23 cellular contexts compared by ENCODE assay signal in genomic region chr14:69605761-69606160, GRCh38. TPM values are rescaled to one million over a fixed set of nuclear protein-coding genes. Genes with fewer than 3 reads are reported as not detected.
DNase-seq lines count a peak whose midpoint lies in the region; ATAC-seq lines count a peak whose summit lies in the region.
"Had no signal": no experiment of that assay in that cellular context is flagged by ENCODE, and none has a peak within 500 bp of the region (broad histone marks: within the 10 kb centered on the region; RNA-seq: fewer than 3 reads in every experiment).

No MANE protein-coding gene starts in this region.

- intact Hi-C loops in dendritic cell treated with granulocyte-macrophage colony-stimulating factor and Interleukin-4, amounts not matched to agents 40 ng/mL and 50 ng/mL, for 4 days (cut with micrococcal nuclease), result no loop called here
- intact Hi-C loops in activated CD4-positive, alpha-beta T cell treated with anti-CD3 and anti-CD28 coated beads, Interleukin-2, amount 10 ng/mL, durations not matched to agents 24 days and 14 days (cut with micrococcal nuclease), result no loop called here

- peak; percentile 23 for ATAC-seq in stimulated activated naive CD8-positive, alpha-beta T cell treated with anti-CD3 and anti-CD28 coated beads, Interleukin-15, amount 100 ng/mL, for 72 hours
- ATAC-seq in stimulated activated naive CD8-positive, alpha-beta T cell treated with anti-CD3 and anti-CD28 coated beads, Interleukin-15, Interleukin-2, amounts not matched to agents 100 U/mL and 50 U/mL, for 24 hours, result no peak

- H3K27me3 Mint-ChIP-seq in stimulated activated naive CD8-positive, alpha-beta T cell treated with anti-CD3 and anti-CD28 coated beads, Interleukin-15, amount 100 ng/mL, for 72 hours, result no peaks in the 10 kb centered on the region
- no peaks in the 10 kb centered on the region for H3K27me3 Mint-ChIP-seq in dendritic cell treated with granulocyte-macrophage colony-stimulating factor and Interleukin-4, amounts not matched to agents 40 ng/mL and 50 ng/mL, for 4 days
- no peaks in the 10 kb centered on the region for H3K27me3 Mint-ChIP-seq in activated CD4-positive, alpha-beta T cell treated with anti-CD3 and anti-CD28 coated beads, Interleukin-2, amount 10 ng/mL, durations not matched to agents 24 days and 14 days

- no peak overlapping the region for H3K27ac Mint-ChIP-seq in stimulated activated naive CD8-positive, alpha-beta T cell treated with anti-CD3 and anti-CD28 coated beads, Interleukin-15, amount 100 ng/mL, for 72 hours
- H3K27ac Mint-ChIP-seq in dendritic cell treated with granulocyte-macrophage colony-stimulating factor and Interleukin-4, amounts not matched to agents 40 ng/mL and 50 ng/mL, for 4 days, result peak overlapping the region; percentile 41
- H3K27ac Mint-ChIP-seq in activated CD4-positive, alpha-beta T cell treated with anti-CD3 and anti-CD28 coated beads, Interleukin-2, amount 10 ng/mL, durations not matched to agents 24 days and 14 days, result no peak overlapping the region

- peak overlapping the region; percentile 70 to 75 for H3K27ac ChIP-seq in mucosa of rectum (ENCODE audit: low read depth in 2 of 2, low read length in 2 of 2)
- H3K27ac ChIP-seq: C4-2B, left ventricle myocardium inferior, pancreas, stomach had no signal

- peaks cover 23 to 34% of the 10 kb centered on the region in 2 donors for H3K4me1 ChIP-seq in mucosa of rectum (ENCODE audit: control insufficient read depth in 2 of 2, insufficient read depth in 2 of 2, low read length in 2 of 2)

- no peaks in the 10 kb centered on the region for H3K27me3 ChIP-seq in mucosa of rectum (ENCODE audit: control insufficient read depth in 2 of 2, insufficient read depth in 2 of 2, low read length in 2 of 2)
- H3K27me3 ChIP-seq: pancreas, stomach had no signal

- H3K9me3 Mint-ChIP-seq in stimulated activated naive CD8-positive, alpha-beta T cell treated with anti-CD3 and anti-CD28 coated beads, Interleukin-15, amount 100 ng/mL, for 72 hours, result no peaks in the 10 kb centered on the region
- no peaks in the 10 kb centered on the region for H3K9me3 Mint-ChIP-seq in dendritic cell treated with granulocyte-macrophage colony-stimulating factor and Interleukin-4, amounts not matched to agents 40 ng/mL and 50 ng/mL, for 4 days
- H3K9me3 Mint-ChIP-seq in activated CD4-positive, alpha-beta T cell treated with anti-CD3 and anti-CD28 coated beads, Interleukin-2, amount 10 ng/mL, durations not matched to agents 24 days and 14 days, result no peaks in the 10 kb centered on the region

- H3K4me3 Mint-ChIP-seq in stimulated activated naive CD8-positive, alpha-beta T cell treated with anti-CD3 and anti-CD28 coated beads, Interleukin-15, amount 100 ng/mL, for 72 hours, result no peak overlapping the region
- no peak overlapping the region for H3K4me3 Mint-ChIP-seq in dendritic cell treated with granulocyte-macrophage colony-stimulating factor and Interleukin-4, amounts not matched to agents 40 ng/mL and 50 ng/mL, for 4 days
- H3K4me3 Mint-ChIP-seq in activated CD4-positive, alpha-beta T cell treated with anti-CD3 and anti-CD28 coated beads, Interleukin-2, amount 10 ng/mL, durations not matched to agents 24 days and 14 days, result no peak overlapping the region

- no peaks in the 10 kb centered on the region for H3K36me3 Mint-ChIP-seq in dendritic cell treated with granulocyte-macrophage colony-stimulating factor and Interleukin-4, amounts not matched to agents 40 ng/mL and 50 ng/mL, for 4 days (ENCODE audit: low read depth)
- H3K36me3 Mint-ChIP-seq in activated CD4-positive, alpha-beta T cell treated with anti-CD3 and anti-CD28 coated beads, Interleukin-2, amount 10 ng/mL, durations not matched to agents 24 days and 14 days (ENCODE audit: low read depth), result no peaks in the 10 kb centered on the region

- no peaks in the 10 kb centered on the region for H3K36me3 ChIP-seq in mucosa of rectum (ENCODE audit: control insufficient read depth in 2 of 2, insufficient read depth in 2 of 2, low read length in 2 of 2)
- H3K36me3 ChIP-seq: left ventricle myocardium inferior, pancreas, stomach had no signal

- no peak for DNase-seq in stimulated activated naive CD8-positive, alpha-beta T cell treated with anti-CD3 and anti-CD28 coated beads, Interleukin-15, amount 100 ng/mL, for 72 hours
- no peak for DNase-seq in stimulated activated naive CD8-positive, alpha-beta T cell treated with anti-CD3 and anti-CD28 coated beads, Interleukin-15, Interleukin-2, amounts not matched to agents 100 U/mL and 50 U/mL, for 24 hours
- DNase-seq in Kasumi-1 (lab: John Stamatoyannopoulos, UW) (no peak), NCI-H1694 treated with DMSO at 0.1 percent for 48 hours (lab: John Stamatoyannopoulos, UW) (no peak)
- DNase-seq in activated CD4-positive, alpha-beta T cell treated with anti-CD3 and anti-CD28 coated beads for 1 hour, result no peak
- DNase-seq in activated CD4-positive, alpha-beta T cell treated with anti-CD3 and anti-CD28 coated beads, Interleukin-2, amount 10 ng/mL, durations not matched to agents 24 days and 14 days, result no peak
- DNase-seq: activated gamma-delta T cell treated with Interleukin-2 at 50 U/mL for 16 hours; anterior cingulate cortex; cerebellar nuclear complex; DMS79 treated with DMSO at 0.1 percent for 48 hours; effector CD8-positive, alpha-beta T cell; left ventricle myocardium inferior; NCI-H1105 treated with DMSO at 0.1 percent for 48 hours; pancreas; SHP77 treated with DMSO at 0.1 percent for 48 hours; stimulated activated CD4-positive, alpha-beta T cell treated with anti-CD3 and anti-CD28 coated beads, Interleukin-1b, Interleukin-23, amount 100 ng/mL, for 48 hours; stomach; T-helper 1 cell had no signal

- H3K4me1 Mint-ChIP-seq in stimulated activated naive CD8-positive, alpha-beta T cell treated with anti-CD3 and anti-CD28 coated beads, Interleukin-15, amount 100 ng/mL, for 72 hours, result peaks cover 24% of the 10 kb centered on the region
- H3K4me1 Mint-ChIP-seq in dendritic cell treated with granulocyte-macrophage colony-stimulating factor and Interleukin-4, amounts not matched to agents 40 ng/mL and 50 ng/mL, for 4 days (ENCODE audit: low read depth), result peaks cover 30% of the 10 kb centered on the region
- H3K4me1 Mint-ChIP-seq in activated CD4-positive, alpha-beta T cell treated with anti-CD3 and anti-CD28 coated beads, Interleukin-2, amount 10 ng/mL, durations not matched to agents 24 days and 14 days, result peaks cover 38% of the 10 kb centered on the region

- H3K9me3 ChIP-seq in mucosa of rectum (ENCODE audit: control insufficient read depth in 2 of 2, low read length in 2 of 2), result no peaks in the 10 kb centered on the region
- H3K9me3 ChIP-seq: left ventricle myocardium inferior, pancreas, stomach had no signal

- no peak overlapping the region for H3K4me3 ChIP-seq in mucosa of rectum (ENCODE audit: low read length in 2 of 2)
- H3K4me3 ChIP-seq: left ventricle myocardium inferior, pancreas, stomach had no signal

- peak overlapping the region in 1 of 2 donors; percentile 47 for H3K9ac ChIP-seq in mucosa of rectum (ENCODE audit: low read depth in 1 of 2, low read length in 2 of 2)

RNA-seq across cellular contexts. Expression of gene SUSD6, which starts 5.6 kb away (rescaled TPM):
- total RNA-seq in activated CD4-positive, alpha-beta T cell treated with anti-CD3 and anti-CD28 coated beads, Interleukin-2, amount 10 ng/mL, durations not matched to agents 24 days and 14 days, result 73.4 and 78.9 TPM in 2 replicates

RNA-seq across cellular contexts. Expression of gene CCDC177, which starts 31.1 kb away (rescaled TPM):
- 0.05 TPM in 1 of 2 replicates, not detected in the other for total RNA-seq in activated CD4-positive, alpha-beta T cell treated with anti-CD3 and anti-CD28 coated beads, Interleukin-2, amount 10 ng/mL, durations not matched to agents 24 days and 14 days
- total RNA-seq: HT-29, left ventricle myocardium inferior, LHCN-M2, pancreas had no signal
